In genomic region chr15:85349062-85349461, GRCh38 we compare ENCODE assay signal across 1 cellular context.
TF ChIP-seq lines count a peak whose summit lies in the region.

No MANE protein-coding gene starts in this region.

TF ChIP-seq in WTC11, 78 proteins besides CTCF, POLR2A, EP300 and RAD21:
- peak; percentile 69; the same call in 1 of the 2 replicates for TF ChIP-seq GABPB1 (CRISPR knock-in tag; IDR thresholded peaks at IDR 0.05)
